Comparison of ENCODE assay signal across 34 cellular contexts in the genomic region with DNA sequence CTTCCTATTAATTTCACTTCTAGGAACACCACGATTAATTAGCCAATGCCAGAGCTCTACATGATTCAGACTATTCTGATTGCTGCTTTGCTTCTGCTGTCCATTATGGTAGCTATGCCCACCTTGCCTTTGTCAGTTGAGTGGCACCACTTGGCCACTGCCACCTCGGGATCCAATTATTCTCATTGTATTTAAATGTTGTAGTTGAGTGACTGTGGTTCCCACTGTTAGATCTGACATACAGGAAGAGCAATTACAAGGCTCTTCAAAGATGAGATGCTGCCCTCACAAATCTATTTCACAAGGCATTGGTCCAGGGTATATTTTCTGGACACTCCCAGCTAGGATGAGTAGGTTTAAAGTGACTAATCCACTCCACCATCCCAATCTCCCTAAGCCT.
"Had no signal": no experiment of that assay in that cellular context is flagged by ENCODE, and none has a peak within 500 bp of the region (broad histone marks: within the 10 kb centered on the region; RNA-seq: fewer than 3 reads in every experiment).

No MANE protein-coding gene starts in this region.

- H3K9me3 ChIP-seq: MG63 had no signal

- DNase-seq: Karpas-422, Kasumi-1, MG63, MM.1S, MV-4-11, NCI-H1048, NCI-H1092, NCI-H1092 treated with DMSO at 0.1 percent for 48 hours, NCI-H1105, NCI-H1105 treated with DMSO at 0.1 percent for 48 hours, NCI-H1417, NCI-H1417 treated with DMSO at 0.1 percent for 48 hours, NCI-H1436, NCI-H1436 treated with DMSO at 0.1 percent for 48 hours, NCI-H146, NCI-H1694, NCI-H1694 treated with DMSO at 0.1 percent for 48 hours, NCI-H187, NCI-H187 treated with DMSO at 0.1 percent for 48 hours, NCI-H1930, NCI-H2029, NCI-H2029 treated with DMSO at 0.1 percent for 48 hours, NCI-H2081, NCI-H2081 treated with DMSO at 0.1 percent for 48 hours, NCI-H2107, NCI-H2171, NCI-H2171 treated with DMSO at 0.1 percent for 48 hours, NCI-H2227 treated with DMSO at 0.1 percent for 48 hours, NCI-H226, NCI-H345, NCI-H446, NCI-H446 treated with DMSO at 0.1 percent for 48 hours, NCI-H510A, NCI-H510A treated with DMSO at 0.1 percent for 48 hours had no signal

- H3K4me3 ChIP-seq: MG63 had no signal

- H3K36me3 ChIP-seq: MG63 had no signal

- H3K27me3 ChIP-seq: MG63 had no signal
